Comparison of ENCODE assay signal across 17 cellular contexts in the genomic region with DNA sequence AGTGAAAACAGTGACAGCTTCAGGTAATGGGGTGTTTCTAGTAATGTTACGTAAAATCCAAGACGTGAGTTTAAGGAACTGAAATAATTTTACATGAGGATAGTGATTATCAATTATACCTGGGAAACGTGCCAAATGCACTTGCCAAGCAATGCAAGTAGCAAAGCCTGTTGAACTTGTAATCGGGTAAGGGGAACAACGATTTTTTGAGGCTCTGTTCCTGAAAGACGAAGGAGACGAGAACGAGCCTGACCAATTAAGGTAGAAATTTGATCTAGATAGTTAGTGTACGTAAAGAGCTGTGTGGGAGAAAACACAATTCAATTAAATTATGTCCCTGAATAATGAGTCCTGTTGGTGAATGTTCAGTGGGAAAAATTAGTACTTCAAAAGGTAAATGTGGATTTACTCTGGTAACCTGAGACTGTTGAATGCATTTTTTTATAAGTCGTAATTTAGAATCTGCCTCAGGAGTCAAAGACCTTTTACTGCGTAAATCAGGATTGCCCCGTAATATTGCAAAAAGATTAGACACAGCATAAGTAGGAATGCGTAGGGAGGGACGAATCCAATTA. TPM values are rescaled to one million over a fixed set of nuclear protein-coding genes. Genes with fewer than 3 reads are reported as not detected.
DNase-seq lines count a peak whose midpoint lies in the region; ATAC-seq, FAIRE-seq and TF ChIP-seq lines count a peak whose summit lies in the region.
"Had no signal": no experiment of that assay in that cellular context is flagged by ENCODE, and none has a peak within 500 bp of the region (broad histone marks: within the 10 kb centered on the region; RNA-seq: fewer than 3 reads in every experiment).

No MANE protein-coding gene starts in this region.

- intact Hi-C loops in kidney (cut with DNase I), result no loop called here

- no peaks in the 10 kb centered on the region for H3K79me2 ChIP-seq in keratinocyte (ENCODE audit: control insufficient read depth, insufficient read depth, low read length)

- peak overlapping the region; percentile 27; the same call in 1 of the 2 replicates for H3K27ac ChIP-seq in C4-2B
- H3K27ac ChIP-seq in VCaP, result peak overlapping the region; percentile 68
- H3K27ac ChIP-seq in keratinocyte (ENCODE audit: control insufficient read depth, insufficient read depth, low read length), result peak overlapping the region; percentile 83
- H3K27ac ChIP-seq in kidney (ENCODE audit: low read depth in 2 of 2, low read length in 2 of 2), result no peak overlapping the region

- ATAC-seq in HG02884 (IDR thresholded peaks at IDR 0.05; ENCODE audit: unreplicated experiment), result no peak
- ATAC-seq in GM18868 (IDR thresholded peaks at IDR 0.05; ENCODE audit: unreplicated experiment), result no peak

- DNase-seq in DMS79 treated with DMSO at 0.1 percent for 48 hours (lab: John Stamatoyannopoulos, UW), result peak; percentile 58
- DNase-seq in keratinocyte (ENCODE audit: low read depth, low spot score), result no peak
- no peak for DNase-seq in NCI-H187 (lab: John Stamatoyannopoulos, UW)
- DNase-seq in kidney, result no peak
- DNase-seq: activated naive CD8-positive, alpha-beta T cell treated with anti-CD3 and anti-CD28 coated beads, Interleukin-2, amount 10 ng/mL, durations not matched to agents 7 days and 5 days; Caco-2; effector CD8-positive, alpha-beta T cell; H9; IMR-90; lower lobe of right lung; NCI-H2081 treated with DMSO at 0.1 percent for 48 hours; ovary; SHP77 had no signal

- H3K4me1 ChIP-seq in keratinocyte (ENCODE audit: control insufficient read depth, extremely low read depth, insufficient read depth, low read length), result peaks cover 25% of the 10 kb centered on the region
- H3K4me1 ChIP-seq in kidney (ENCODE audit: control insufficient read depth in 1 of 2, insufficient read depth in 1 of 2, low read depth in 1 of 2, low read length in 2 of 2), result peaks cover 0 to 2% of the 10 kb centered on the region in 2 donors

- no peaks in the 10 kb centered on the region for H3K27me3 ChIP-seq in keratinocyte (ENCODE audit: control insufficient read depth, extremely low read depth, insufficient read depth, low read length)
- H3K27me3 ChIP-seq: ovary had no signal

- H3K4me3 ChIP-seq in keratinocyte (ENCODE audit: control insufficient read depth in 2 of 3, extremely low read depth in 1 of 3, insufficient read depth in 2 of 3, low read depth in 1 of 3, low read length in 3 of 3) (peak overlapping the region in 2 of 3 experiments; percentile 22 to 32), kidney (ENCODE audit: low read length in 2 of 2) (no peak overlapping the region)
- H3K4me3 ChIP-seq: lower lobe of right lung, ovary had no signal

- peak overlapping the region; percentile 46 for H2AFZ ChIP-seq in keratinocyte (ENCODE audit: control insufficient read depth, low read length)

- FAIRE-seq in keratinocyte (lab: Jason Lieb, UNC) (no peak), kidney (lab: Jason Lieb, UNC) (no peak)

- no peaks in the 10 kb centered on the region for H3K9me1 ChIP-seq in keratinocyte (ENCODE audit: control insufficient read depth, extremely low read depth, insufficient read depth, low read length)

- peak overlapping the region; percentile 64 for H3K9ac ChIP-seq in keratinocyte (ENCODE audit: control insufficient read depth, extremely low read depth, insufficient read depth, low read length)
- no peak overlapping the region for H3K9ac ChIP-seq in kidney (ENCODE audit: low read length in 2 of 2)

- peak overlapping the region; percentile 89 for H3K4me2 ChIP-seq in keratinocyte (ENCODE audit: control insufficient read depth, extremely low read depth, insufficient read depth, low read depth, low read length)

- H3K9me3 ChIP-seq in keratinocyte (ENCODE audit: control insufficient read depth, low read depth, low read length) (no peaks in the 10 kb centered on the region), kidney (ENCODE audit: control insufficient read depth in 1 of 2, low read length in 2 of 2) (no peaks in the 10 kb centered on the region)
- H3K9me3 ChIP-seq: Caco-2, lower lobe of right lung, ovary had no signal

- TF ChIP-seq CTCF in C4-2B (conservative IDR thresholded peaks at IDR 0.05), result no peak
- TF ChIP-seq CTCF in VCaP (conservative IDR thresholded peaks at IDR 0.05), result no peak
- TF ChIP-seq CTCF in keratinocyte (optimal IDR thresholded peaks at IDR 0.05 in 1 of 3, IDR thresholded peaks at IDR 0.05 in 1 of 3, conservative IDR thresholded peaks at IDR 0.05 in 1 of 3; ENCODE audit: extremely low read depth in 1 of 3, insufficient read depth in 2 of 3, low read length in 3 of 3), result no peak
- no peak for TF ChIP-seq CTCF in kidney (IDR thresholded peaks at IDR 0.05; ENCODE audit: borderline replicate concordance, extremely low read depth, insufficient read depth)

- no peaks in the 10 kb centered on the region for H4K20me1 ChIP-seq in keratinocyte (ENCODE audit: control insufficient read depth, extremely low read depth, insufficient read depth, low read length)

- dilution Hi-C loops in keratinocyte (cut with MboI; ENCODE audit: extremely low pct_ligation_motif_present, low sequenced_read_pairs), result no loop called here

- peaks cover 0 to 2% of the 10 kb centered on the region in 2 experiments for H3K36me3 ChIP-seq in keratinocyte (ENCODE audit: control insufficient read depth in 2 of 2, extremely low read depth in 1 of 2, insufficient read depth in 2 of 2, low read length in 2 of 2)
- H3K36me3 ChIP-seq in kidney (ENCODE audit: control insufficient read depth in 1 of 2, insufficient read depth in 2 of 2, low read length in 2 of 2), result peaks cover 0 to 3% of the 10 kb centered on the region in 2 donors
- H3K36me3 ChIP-seq: ovary had no signal

RNA-seq across cellular contexts. Expression of a gene that starts 17.7 kb away (rescaled TPM):
- 29.0 to 41.1 TPM (median 36.1 TPM) in 3 replicates for polyA plus RNA-seq in keratinocyte
- 65.3 TPM for polyA plus RNA-seq in keratinocyte (2011; ENCODE audit: low read depth)
- polyA plus RNA-seq in keratinocyte (2011; cell fraction: cytosol; rRNA removed), result 26.3 and 41.3 TPM in 2 replicates
- 38.9 and 43.7 TPM in 2 replicates for polyA plus RNA-seq in keratinocyte (2011; cell fraction: nucleus; rRNA removed)
- 27.1 and 31.1 TPM in 2 replicates for polyA plus RNA-seq in keratinocyte (2012; ENCODE audit: low replicate concordance)
- 21.5 to 50.1 TPM (median 23.4 TPM) in 3 replicates for polyA minus RNA-seq in keratinocyte
- 38.0 TPM for polyA minus RNA-seq in keratinocyte (2011; cell fraction: cytosol; rRNA and poly(A)+ RNA removed)
- 19.9 and 28.2 TPM in 2 replicates for polyA minus RNA-seq in keratinocyte (2011; cell fraction: nucleus; rRNA and poly(A)+ RNA removed)
- 19.9 TPM for total RNA-seq in kidney
- polyA plus RNA-seq in kidney (ENCODE audit: insufficient read depth, low read depth, low replicate concordance), result 12.8 TPM

RNA-seq across cellular contexts. Expression of a gene that starts 55.4 kb away (rescaled TPM):
- polyA plus RNA-seq in keratinocyte (0.20 to 0.67 TPM (median 0.22 TPM) in 3 replicates), kidney (ENCODE audit: insufficient read depth, low read depth, low replicate concordance) (0.41 TPM)
- polyA plus RNA-seq in keratinocyte (2011; ENCODE audit: low read depth), result 0.45 TPM
- polyA plus RNA-seq in keratinocyte (2011; cell fraction: cytosol; rRNA removed), result 0.34 and 0.73 TPM in 2 replicates
- polyA plus RNA-seq in keratinocyte (2011; cell fraction: nucleus; rRNA removed), result 0.73 and 1.3 TPM in 2 replicates
- polyA plus RNA-seq in keratinocyte (2012; ENCODE audit: low replicate concordance), result 0.29 and 1.5 TPM in 2 replicates
- polyA minus RNA-seq in keratinocyte, result 0.07 TPM in 1 of 3 replicates, not detected in the others
- not detected for polyA minus RNA-seq in keratinocyte (2011; cell fraction: cytosol; rRNA and poly(A)+ RNA removed)
- 0.53 TPM in 1 of 2 replicates, not detected in the other for polyA minus RNA-seq in keratinocyte (2011; cell fraction: nucleus; rRNA and poly(A)+ RNA removed)
- 2.1 TPM for total RNA-seq in kidney

Comparison
In these comparisons a context has a peak if more than half of its experiments do, and no peak if none do; other contexts are left out.
1. H3K27ac ChIP-seq: peak in C4-2B (single experiment), VCaP (single experiment) and keratinocyte (single experiment); none in kidney (0 of 2).
2. H3K4me3 ChIP-seq: peak in keratinocyte (2 of 3); none in kidney (0 of 2).